Comparison of ENCODE assay signal across 1 cellular context in the genomic region with DNA sequence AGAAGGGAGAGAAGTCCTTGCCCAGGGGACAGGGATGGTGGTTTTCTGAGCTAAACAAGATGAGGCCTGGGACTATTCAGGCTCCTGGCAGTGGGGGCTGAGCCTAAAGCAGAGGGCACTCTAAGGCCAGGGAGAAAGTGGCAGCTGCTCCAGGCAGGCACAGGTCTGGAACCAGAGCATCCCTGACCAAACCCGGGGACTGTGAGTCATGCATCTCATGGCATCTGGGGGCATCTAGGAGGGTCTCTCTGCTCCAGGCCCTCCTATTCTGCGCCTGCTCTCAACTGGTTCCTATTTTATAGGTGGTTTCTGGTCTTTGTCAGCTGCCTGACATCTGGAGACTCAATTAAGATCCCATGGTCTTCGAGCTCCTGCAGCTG.
TF ChIP-seq lines count a peak whose summit lies in the region.

No MANE protein-coding gene starts in this region.

TF ChIP-seq in GM12878, 131 proteins besides CTCF, POLR2A, EP300 and RAD21:
- TF ChIP-seq LARP7 (IDR thresholded peaks at IDR 0.05) (0 out of 2 replicates have a peak, but pooled peaks have one; percentile 23), TBL1XR1 (IDR thresholded peaks at IDR 0.05; ENCODE audit: low read depth, low read length) (no peak)
